Comparison of ENCODE assay signal across 25 cellular contexts in genomic region chrX:40078489-40079288, GRCh38. TPM values are rescaled to one million over a fixed set of nuclear protein-coding genes. Genes with fewer than 3 reads are reported as not detected.
DNase-seq lines count a peak whose midpoint lies in the region; ATAC-seq, FAIRE-seq and TF ChIP-seq lines count a peak whose summit lies in the region.
"Had no signal": no experiment of that assay in that cellular context is flagged by ENCODE, and none has a peak within 500 bp of the region (broad histone marks: within the 10 kb centered on the region; RNA-seq: fewer than 3 reads in every experiment).

No MANE protein-coding gene starts in this region.

- H3K9me3 Mint-ChIP-seq in neural crest cell = peaks cover 2% of the 10 kb centered on the region
- H3K9me3 Mint-ChIP-seq in stimulated activated naive B cell treated with anti-CD40 and anti-IgM and Interleukin-4, amounts not matched to agents 10 μg/mL and 1 μg/mL and 100 μg/mL, for 72 hours = no peaks in the 10 kb centered on the region
- H3K9me3 Mint-ChIP-seq: type B pancreatic cell had no signal

- H4K5ac ChIP-seq in H1 (ENCODE audit: insufficient read length, low read depth, low read length) = no peak overlapping the region

- no peak overlapping the region for H3K4ac ChIP-seq in H1 (replicated peaks; ENCODE audit: insufficient read length, low read depth, low read length)

- H2BK12ac ChIP-seq in H1 (ENCODE audit: low read depth, low read length) = no peak overlapping the region

- H3K4me3 ChIP-seq in H1 (ENCODE audit: extremely low read depth in 1 of 4, insufficient read depth in 2 of 4, low read depth in 3 of 4, low read length in 4 of 4) = no peak overlapping the region
- H3K4me3 ChIP-seq: esophagus muscularis mucosa, sigmoid colon had no signal

- H2BK20ac ChIP-seq in H1 (ENCODE audit: low read length) = no peak overlapping the region

- DNase-seq in NCI-H526 (lab: John Stamatoyannopoulos, UW) (peak; percentile 57 to 73), NCI-H526 treated with DMSO at 0.1 percent for 48 hours (lab: John Stamatoyannopoulos, UW) (no peak), NCI-H82 (lab: John Stamatoyannopoulos, UW) (peak; percentile 82), H1 (ENCODE audit: low read depth in 1 of 2, low spot score in 2 of 2) (no peak), neural crest cell (ENCODE audit: low read depth, low spot score) (no peak), NCI-H1694 treated with DMSO at 0.1 percent for 48 hours (lab: John Stamatoyannopoulos, UW) (no peak), NCI-H128 (lab: John Stamatoyannopoulos, UW; ENCODE audit: unreplicated experiment) (no peak)
- no peak for DNase-seq in stimulated activated naive B cell treated with anti-CD40 and anti-IgM and Interleukin-4, amounts not matched to agents 10 μg/mL and 1 μg/mL and 100 μg/mL, for 72 hours
- DNase-seq: brain microvascular endothelial cell; effector memory CD4-positive, alpha-beta T cell; Karpas-422; mesendoderm; naive B cell; NCI-H1048; NCI-H2029 treated with DMSO at 0.1 percent for 48 hours; NCI-H446 treated with DMSO at 0.1 percent for 48 hours; NK-92 treated with Interleukin-12 subunit alpha and Interleukin-12 subunit beta, amount 100 ng/mL, for 24 hours; SIG-M5; sigmoid colon; stimulated activated CD8-positive, alpha-beta memory T cell treated with anti-CD3 and anti-CD28 coated beads, Interleukin-4, amount 100 ng/mL, for 48 hours had no signal

- H3K27ac Mint-ChIP-seq in neural crest cell (ENCODE audit: unreplicated experiment) = peak overlapping the region; percentile 89
- H3K27ac Mint-ChIP-seq in stimulated activated naive B cell treated with anti-CD40 and anti-IgM and Interleukin-4, amounts not matched to agents 10 μg/mL and 1 μg/mL and 100 μg/mL, for 72 hours = no peak overlapping the region
- H3K27ac Mint-ChIP-seq: type B pancreatic cell had no signal

- POLR2A ChIA-PET in H1 (lab: Charles Lee; ENCODE audit: partially characterized antibody) = interaction anchor here (2.3 to 5.3 kb wide), 2 partner anchors 13 to 21 kb away, joined by 5 to 30 read pairs; no protein-coding TSS in a partner anchor

- no peaks in the 10 kb centered on the region; the same call in 1 of the 2 replicates for H3K23me2 ChIP-seq in H1 (ENCODE audit: low read depth, low read length)

- no peak overlapping the region for H4K91ac ChIP-seq in H1 (replicated peaks; ENCODE audit: insufficient read length, low read length)

- no peaks in the 10 kb centered on the region for H3K9me3 ChIP-seq in H1 (ENCODE audit: insufficient read depth in 2 of 2, low read depth in 1 of 2, low read length in 1 of 2)
- H3K9me3 ChIP-seq: esophagus muscularis mucosa, sigmoid colon had no signal

- WGBS in H1 (ENCODE audit: extremely low coverage in 1 of 2, insufficient coverage in 1 of 2, insufficient read length in 1 of 2, insufficient replicate concordance in 2 of 2, low coverage in 1 of 2, low lambda C conversion rate in 2 of 2, missing lambda C conversion rate in 1 of 2), 2 experiments = 82% methylated on average over 14 of the region's 26 CpGs; no CpG with 5 or more reads in 1 of the 2 experiments

- no peak for TF ChIP-seq EP300 in H1 (IDR thresholded peaks at IDR 0.05; ENCODE audit: borderline replicate concordance in 1 of 2, low read depth in 2 of 2, low read length in 2 of 2)

- H3K27ac ChIP-seq in H1 (ENCODE audit: low read depth, low read length) = no peak overlapping the region
- H3K27ac ChIP-seq: brain microvascular endothelial cell, esophagus muscularis mucosa had no signal

- TF ChIP-seq CTCF in H1 (IDR thresholded peaks at IDR 0.05; ENCODE audit: control extremely low read depth in 1 of 3, insufficient read depth in 1 of 3, low read depth in 1 of 3, low read length in 3 of 3) = no peak
- no peak for TF ChIP-seq CTCF in neural crest cell (conservative IDR thresholded peaks at IDR 0.05)

- H3K56ac ChIP-seq in H1 (replicated peaks; ENCODE audit: insufficient read length, low read depth, low read length) = no peak overlapping the region

- H3K27me3 Mint-ChIP-seq in neural crest cell (ENCODE audit: low read depth) = peaks cover 2% of the 10 kb centered on the region
- H3K27me3 Mint-ChIP-seq in stimulated activated naive B cell treated with anti-CD40 and anti-IgM and Interleukin-4, amounts not matched to agents 10 μg/mL and 1 μg/mL and 100 μg/mL, for 72 hours = peaks cover 0 to 27% of the 10 kb centered on the region in 2 donors
- H3K27me3 Mint-ChIP-seq: type B pancreatic cell had no signal

- no peaks in the 10 kb centered on the region for H3K27me3 ChIP-seq in H1 (replicated peaks in 1 of 4; ENCODE audit: control insufficient read depth in 3 of 4, extremely low read depth in 1 of 4, insufficient read depth in 3 of 4, low read length in 3 of 4)
- H3K27me3 ChIP-seq: brain microvascular endothelial cell, sigmoid colon had no signal

- no peak overlapping the region for H3K4me3 Mint-ChIP-seq in neural crest cell
- no peak overlapping the region for H3K4me3 Mint-ChIP-seq in stimulated activated naive B cell treated with anti-CD40 and anti-IgM and Interleukin-4, amounts not matched to agents 10 μg/mL and 1 μg/mL and 100 μg/mL, for 72 hours
- H3K4me3 Mint-ChIP-seq: type B pancreatic cell had no signal

- peaks cover 21 to 33% of the 10 kb centered on the region in 2 experiments for H4K20me1 ChIP-seq in H1 (replicated peaks in 1 of 2; ENCODE audit: control insufficient read depth in 1 of 2, insufficient read depth in 2 of 2, low read length in 2 of 2)

- no peak overlapping the region for H2AK5ac ChIP-seq in H1 (ENCODE audit: low read depth, low read length)

- H3K4me1 ChIP-seq in H1 (replicated peaks in 1 of 4; ENCODE audit: control insufficient read depth in 3 of 4, insufficient read depth in 4 of 4, low read length in 3 of 4) = peaks cover 8 to 32% (median 18%) of the 10 kb centered on the region in 4 experiments

- peak; percentile 65 for FAIRE-seq in H1 (lab: Jason Lieb, UNC)
- FAIRE-seq: G401.6, kidney had no signal

- peaks cover 54% of the 10 kb centered on the region for H3K4me1 Mint-ChIP-seq in neural crest cell
- H3K4me1 Mint-ChIP-seq in stimulated activated naive B cell treated with anti-CD40 and anti-IgM and Interleukin-4, amounts not matched to agents 10 μg/mL and 1 μg/mL and 100 μg/mL, for 72 hours = peaks cover 20 to 41% of the 10 kb centered on the region in 2 donors

- no peak overlapping the region for H3K14ac ChIP-seq in H1 (ENCODE audit: insufficient read length)

- peaks cover 0 to 80% of the 10 kb centered on the region in 2 experiments; a peak in 3 of 4 replicates for H3K79me2 ChIP-seq in H1 (ENCODE audit: control insufficient read depth in 1 of 2, insufficient read depth in 2 of 2, low read length in 2 of 2)

- ATAC-seq in stimulated activated naive B cell treated with anti-CD40 and anti-IgM and Interleukin-4, amounts not matched to agents 10 μg/mL and 1 μg/mL and 100 μg/mL, for 72 hours (replicated peaks) = no peak
- ATAC-seq: Panc1 had no signal

- H2BK5ac ChIP-seq in H1 (ENCODE audit: low read depth, low read length) = no peak overlapping the region

- H3K79me1 ChIP-seq in H1 (ENCODE audit: low read depth, low read length) = peaks cover 2% of the 10 kb centered on the region

- TF ChIP-seq RAD21 in H1 (IDR thresholded peaks at IDR 0.05 in 1 of 2, conservative IDR thresholded peaks at IDR 0.05 in 1 of 2; ENCODE audit: low read depth in 2 of 2, low read length in 2 of 2) = no peak

- TF ChIP-seq POLR2A in H1 (IDR thresholded peaks at IDR 0.05; ENCODE audit: control extremely low read depth in 1 of 2, low read depth in 2 of 2, low read length in 2 of 2) = no peak

- H3K9ac ChIP-seq in H1 (replicated peaks in 1 of 4; ENCODE audit: extremely low read depth in 1 of 4, low read depth in 3 of 4, low read length in 3 of 4) = no peak overlapping the region

- H3K36me3 ChIP-seq in H1 (ENCODE audit: control insufficient read depth in 2 of 4, insufficient read depth in 4 of 4, low read length in 3 of 4) = peaks cover 7 to 29% (median 24%) of the 10 kb centered on the region in 4 experiments

- CTCF ChIA-PET in H1 (lab: Charles Lee; ENCODE audit: partially characterized antibody) = interaction anchor here (0.8 to 1.2 kb wide), 3 partner anchors 9 to 191 kb away, joined by 3 to 5 read pairs (median 3); no protein-coding TSS in a partner anchor

- H3K36me3 Mint-ChIP-seq in neural crest cell (ENCODE audit: low read depth) = peaks cover 11% of the 10 kb centered on the region
- peaks cover 10 to 32% of the 10 kb centered on the region in 2 donors for H3K36me3 Mint-ChIP-seq in stimulated activated naive B cell treated with anti-CD40 and anti-IgM and Interleukin-4, amounts not matched to agents 10 μg/mL and 1 μg/mL and 100 μg/mL, for 72 hours
- H3K36me3 Mint-ChIP-seq: naive B cell had no signal

- no peak overlapping the region for H3K4me2 ChIP-seq in H1 (ENCODE audit: insufficient read depth in 1 of 2, low read depth in 2 of 2, low read length in 2 of 2)

- no peak overlapping the region for H3K23ac ChIP-seq in H1 (ENCODE audit: insufficient read length)

- no peak overlapping the region for H3K18ac ChIP-seq in H1 (ENCODE audit: extremely low read depth, low read length)

- H2AFZ ChIP-seq in H1 (ENCODE audit: low read length) = no peak overlapping the region

- no peak overlapping the region for H2BK120ac ChIP-seq in H1 (replicated peaks; ENCODE audit: low read depth, low read length)

- no peak overlapping the region; the same call in 1 of the 2 replicates for H4K8ac ChIP-seq in H1 (ENCODE audit: extremely low read depth, insufficient read depth, low read length)

- H2BK15ac ChIP-seq in H1 (ENCODE audit: low read length) = no peak overlapping the region

TF ChIP-seq in H1, 55 proteins besides CTCF, POLR2A, EP300 and RAD21 (continues in another document):
- no peak for TF ChIP-seq ATF2 (IDR thresholded peaks at IDR 0.05; ENCODE audit: low read length)

RNA-seq across cellular contexts. Expression of gene BCOR, which starts 19.1 kb away (rescaled TPM):
- 50.8 and 54.7 TPM in 2 replicates for total RNA-seq in H1 (2021; fragmentation: NEBNext Ultra II Directional; extraction: Animal tissue kit (Norgen Biotek cat#: 25700))
- 25.0 and 38.7 TPM in 2 replicates for polyA plus RNA-seq in H1 (2011; rRNA removed)
- polyA plus RNA-seq in H1 (2011; cell fraction: cytosol; rRNA removed) = 23.7 TPM
- polyA plus RNA-seq in H1 (2011; cell fraction: nucleus; rRNA removed) = 71.8 TPM
- 30.9 to 39.5 TPM (median 38.0 TPM) in 4 replicates for polyA plus RNA-seq in H1 (2012, experiment 1 of 2)
- polyA plus RNA-seq in H1 (2012, experiment 2 of 2) = 13.5 TPM
- 27.2 TPM for polyA plus RNA-seq in H1 (2013, experiment 1 of 2)
- 25.2 TPM for polyA plus RNA-seq in H1 (2013, experiment 2 of 2)
- 34.2 and 37.3 TPM in 2 replicates for polyA minus RNA-seq in H1 (2011; rRNA and poly(A)+ RNA removed)
- polyA minus RNA-seq in H1 (2011; cell fraction: cytosol; rRNA and poly(A)+ RNA removed) = 61.1 TPM
- 51.4 TPM for polyA minus RNA-seq in H1 (2011; cell fraction: nucleus; rRNA and poly(A)+ RNA removed)
- total RNA-seq in neural crest cell = 33.2 and 41.1 TPM in 2 replicates

Comparison
In these comparisons a context has a peak if more than half of its experiments do, and no peak if none do; other contexts are left out.
1. DNase-seq: peak in NCI-H526 (2 of 2) and NCI-H82 (single experiment); none in NCI-H526 treated with DMSO at 0.1 percent for 48 hours (single experiment), H1 (0 of 2), neural crest cell (single experiment), NCI-H1694 treated with DMSO at 0.1 percent for 48 hours (single experiment), stimulated activated naive B cell treated with anti-CD40 and anti-IgM and Interleukin-4, amounts not matched to agents 10 μg/mL and 1 μg/mL and 100 μg/mL, for 72 hours (single experiment) and NCI-H128 (single experiment).